8 cellular contexts compared by ENCODE assay signal in the genomic region with DNA sequence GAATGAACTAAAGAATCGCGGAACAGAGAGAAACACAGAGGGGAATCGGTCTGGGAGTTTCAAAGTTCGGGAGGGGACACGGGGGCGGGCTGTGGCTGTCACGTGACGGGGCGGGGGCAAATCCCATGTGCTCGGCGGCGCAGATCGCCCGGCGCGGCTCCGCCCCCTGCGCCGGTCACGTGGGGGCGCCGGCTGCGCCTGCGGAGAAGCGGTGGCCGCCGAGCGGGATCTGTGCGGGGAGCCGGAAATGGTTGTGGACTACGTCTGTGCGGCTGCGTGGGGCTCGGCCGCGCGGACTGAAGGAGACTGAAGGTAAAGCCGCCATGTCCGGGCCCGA. TPM values are rescaled to one million over a fixed set of nuclear protein-coding genes. Genes with fewer than 3 reads are reported as not detected.
DNase-seq lines count a peak whose midpoint lies in the region; ATAC-seq and TF ChIP-seq lines count a peak whose summit lies in the region.

A gene with protein sequence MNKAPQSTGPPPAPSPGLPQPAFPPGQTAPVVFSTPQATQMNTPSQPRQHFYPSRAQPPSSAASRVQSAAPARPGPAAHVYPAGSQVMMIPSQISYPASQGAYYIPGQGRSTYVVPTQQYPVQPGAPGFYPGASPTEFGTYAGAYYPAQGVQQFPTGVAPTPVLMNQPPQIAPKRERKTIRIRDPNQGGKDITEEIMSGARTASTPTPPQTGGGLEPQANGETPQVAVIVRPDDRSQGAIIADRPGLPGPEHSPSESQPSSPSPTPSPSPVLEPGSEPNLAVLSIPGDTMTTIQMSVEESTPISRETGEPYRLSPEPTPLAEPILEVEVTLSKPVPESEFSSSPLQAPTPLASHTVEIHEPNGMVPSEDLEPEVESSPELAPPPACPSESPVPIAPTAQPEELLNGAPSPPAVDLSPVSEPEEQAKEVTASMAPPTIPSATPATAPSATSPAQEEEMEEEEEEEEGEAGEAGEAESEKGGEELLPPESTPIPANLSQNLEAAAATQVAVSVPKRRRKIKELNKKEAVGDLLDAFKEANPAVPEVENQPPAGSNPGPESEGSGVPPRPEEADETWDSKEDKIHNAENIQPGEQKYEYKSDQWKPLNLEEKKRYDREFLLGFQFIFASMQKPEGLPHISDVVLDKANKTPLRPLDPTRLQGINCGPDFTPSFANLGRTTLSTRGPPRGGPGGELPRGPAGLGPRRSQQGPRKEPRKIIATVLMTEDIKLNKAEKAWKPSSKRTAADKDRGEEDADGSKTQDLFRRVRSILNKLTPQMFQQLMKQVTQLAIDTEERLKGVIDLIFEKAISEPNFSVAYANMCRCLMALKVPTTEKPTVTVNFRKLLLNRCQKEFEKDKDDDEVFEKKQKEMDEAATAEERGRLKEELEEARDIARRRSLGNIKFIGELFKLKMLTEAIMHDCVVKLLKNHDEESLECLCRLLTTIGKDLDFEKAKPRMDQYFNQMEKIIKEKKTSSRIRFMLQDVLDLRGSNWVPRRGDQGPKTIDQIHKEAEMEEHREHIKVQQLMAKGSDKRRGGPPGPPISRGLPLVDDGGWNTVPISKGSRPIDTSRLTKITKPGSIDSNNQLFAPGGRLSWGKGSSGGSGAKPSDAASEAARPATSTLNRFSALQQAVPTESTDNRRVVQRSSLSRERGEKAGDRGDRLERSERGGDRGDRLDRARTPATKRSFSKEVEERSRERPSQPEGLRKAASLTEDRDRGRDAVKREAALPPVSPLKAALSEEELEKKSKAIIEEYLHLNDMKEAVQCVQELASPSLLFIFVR (N-terminal part only) (plus strand): TSS at position 244 of the 337 bp plus-strand sequence. CDS start 1,191 bp downstream, outside the sequence.

- H3K9me3 Mint-ChIP-seq in activated naive CD8-positive, alpha-beta T cell treated with anti-CD3 and anti-CD28 coated beads, Interleukin-2, amount 50 U/mL, for 24 hours = no peaks in the 10 kb centered on the region

- no peak for TF ChIP-seq EP300 in transverse colon (IDR thresholded peaks at IDR 0.05; ENCODE audit: low read depth)

- peaks cover 35% of the 10 kb centered on the region for H3K4me1 Mint-ChIP-seq in activated naive CD8-positive, alpha-beta T cell treated with anti-CD3 and anti-CD28 coated beads, Interleukin-2, amount 50 U/mL, for 24 hours

- H3K36me3 Mint-ChIP-seq in activated naive CD8-positive, alpha-beta T cell treated with anti-CD3 and anti-CD28 coated beads, Interleukin-2, amount 50 U/mL, for 24 hours (ENCODE audit: low read depth) = peaks cover 32% of the 10 kb centered on the region

- H3K4me3 ChIP-seq in GM12875 (ENCODE audit: low read depth, low read length) (peak within 1 kb of the TSS; percentile 88), cardiac muscle cell (peak within 1 kb of the TSS; percentile 95), transverse colon (peak within 1 kb of the TSS; percentile 69 to 89 (median 74))

- no peaks in the 10 kb centered on the region for H3K27me3 ChIP-seq in cardiac muscle cell
- H3K27me3 ChIP-seq in transverse colon = no peaks in the 10 kb centered on the region

- in situ Hi-C loops in transverse colon (cut with MboI; ENCODE audit: low pct_ligation_motif_present in 1 of 4, low pct_unique_long_range_greater_than_20kb in 1 of 4, low sequenced_read_pairs in 3 of 4) = no loop called here

- peak; percentile 47 for TF ChIP-seq POLR2A in transverse colon (IDR thresholded peaks at IDR 0.05)

- no peaks in the 10 kb centered on the region for H3K27me3 Mint-ChIP-seq in activated naive CD8-positive, alpha-beta T cell treated with anti-CD3 and anti-CD28 coated beads, Interleukin-2, amount 50 U/mL, for 24 hours

- intact Hi-C loops in transverse colon (cut with DNase I; ENCODE audit: low total_unique reads) = no loop called here

- WGBS in transverse colon (ENCODE audit: low coverage in 1 of 2), 2 donors = 0% methylated on average over 22 of the region's 40 CpGs; no CpG with 5 or more reads in 1 of the 2 donors

- peak; percentile 83 for ATAC-seq in HG02763 (IDR thresholded peaks at IDR 0.05; ENCODE audit: unreplicated experiment)
- peak; percentile 87 for ATAC-seq in activated naive CD8-positive, alpha-beta T cell treated with anti-CD3 and anti-CD28 coated beads, Interleukin-2, amount 50 U/mL, for 24 hours

- H3K4me1 ChIP-seq in cardiac muscle cell (ENCODE audit: low read depth) (peaks cover 13% of the 10 kb centered on the region), transverse colon (peaks cover 21 to 45% (median 35%) of the 10 kb centered on the region in 4 donors)

- H3K27ac Mint-ChIP-seq in activated naive CD8-positive, alpha-beta T cell treated with anti-CD3 and anti-CD28 coated beads, Interleukin-2, amount 50 U/mL, for 24 hours = peak within 1 kb of the TSS; percentile 91

- peak within 1 kb of the TSS; percentile 84 for H3K4me3 Mint-ChIP-seq in activated naive CD8-positive, alpha-beta T cell treated with anti-CD3 and anti-CD28 coated beads, Interleukin-2, amount 50 U/mL, for 24 hours

- DNase-seq in NCI-H1417 treated with DMSO at 0.1 percent for 48 hours (lab: John Stamatoyannopoulos, UW) (peak; percentile 83), SW480 (ENCODE audit: low spot score) (peak; percentile 93), cardiac muscle cell (ENCODE audit: low read depth in 1 of 2, low spot score in 1 of 2) (peak; percentile 96 to 97), pons (ENCODE audit: low spot score) (peak; percentile 87), transverse colon (peak; percentile 96)
- peak; percentile 95 for DNase-seq in activated naive CD8-positive, alpha-beta T cell treated with anti-CD3 and anti-CD28 coated beads, Interleukin-2, amount 50 U/mL, for 24 hours

- H3K9me3 ChIP-seq in cardiac muscle cell (ENCODE audit: low read depth) (no peaks in the 10 kb centered on the region), transverse colon (no peaks in the 10 kb centered on the region)

- peaks cover 4% of the 10 kb centered on the region for H3K36me3 ChIP-seq in cardiac muscle cell
- H3K36me3 ChIP-seq in transverse colon = peaks cover 0 to 8% (median 0%) of the 10 kb centered on the region in 4 donors

- TF ChIP-seq CTCF in GM12875 (IDR thresholded peaks at IDR 0.05; ENCODE audit: borderline replicate concordance, insufficient read depth, low read depth, low read length) (no peak), cardiac muscle cell (IDR thresholded peaks at IDR 0.05; ENCODE audit: low read depth, low read length) (no peak), transverse colon (IDR thresholded peaks at IDR 0.05) (no peak)

- peak within 1 kb of the TSS; percentile 96 for H3K27ac ChIP-seq in cardiac muscle cell
- peak within 1 kb of the TSS; percentile 94 to 98 (median 96) for H3K27ac ChIP-seq in transverse colon

RNA-seq across cellular contexts. Expression of the gene that starts here (rescaled TPM):
- 269 and 275 TPM in 2 replicates for total RNA-seq in cardiac muscle cell
- 166 and 184 TPM in 2 replicates for polyA plus RNA-seq in cardiac muscle cell
- total RNA-seq in transverse colon = 100 to 1,000 TPM; 135 to 453 (median 217) TPM

Comparison
In these comparisons a context has a peak if more than half of its experiments do, and no peak if none do; other contexts are left out.
1. Peak in every context shown above with its lines: DNase-seq, ATAC-seq, H3K4me3 ChIP-seq and H3K27ac ChIP-seq.